ENCODE assay signal across 24 cellular contexts in genomic region chr16:906296-906695, GRCh38.
DNase-seq lines count a peak whose midpoint lies in the region; ATAC-seq, FAIRE-seq and TF ChIP-seq lines count a peak whose summit lies in the region.
"Had no signal": no experiment of that assay in that cellular context is flagged by ENCODE, and none has a peak within 500 bp of the region (broad histone marks: within the 10 kb centered on the region; RNA-seq: fewer than 3 reads in every experiment).

No MANE protein-coding gene starts in this region.

- DNase-seq in Right ventricle myocardium superior (peak; percentile 6), cardiac septum (ENCODE audit: low spot score) (no peak), BE2C (peak; percentile 1), kidney (peak; percentile 25), aorta (peak; percentile 19 to 51), GM03348 (ENCODE audit: low spot score) (no peak), erythroblast (lab: John Stamatoyannopoulos, UW) (no peak)
- DNase-seq: 8988T; ACHN; AML-193; C1 segment of cervical spinal cord; Calu3; CD4-positive, alpha-beta memory T cell; COR-L47; DMS53; DMS79 treated with DMSO at 0.1 percent for 48 hours; GF-D8; GM23248; H7; HCEC 1CT had no signal

- intact Hi-C loops in Right ventricle myocardium superior (cut with DNase I): no loop called here
- intact Hi-C loops in cardiac septum (cut with DNase I): no loop called here
- intact Hi-C loops in kidney (cut with DNase I): no loop called here
- intact Hi-C loops in aorta (cut with DNase I): no loop called here

- ATAC-seq in Right ventricle myocardium superior (ENCODE audit: poor library complexity) (no peak), aorta (ENCODE audit: low FRiP score) (no peak)
- ATAC-seq: A549, GM12878 had no signal

- TF ChIP-seq CTCF in BE2C (IDR thresholded peaks at IDR 0.05; ENCODE audit: low read depth, low read length) (no peak), kidney (IDR thresholded peaks at IDR 0.05; ENCODE audit: borderline replicate concordance, extremely low read depth, insufficient read depth) (no peak)

- H3K36me3 ChIP-seq in BE2C (peaks cover 5% of the 10 kb centered on the region; the same call in 1 of the 2 replicates), kidney (ENCODE audit: control insufficient read depth in 1 of 2, insufficient read depth in 2 of 2, low read length in 2 of 2) (peaks cover 3% of the 10 kb centered on the region in 2 donors), aorta (ENCODE audit: control insufficient read depth in 1 of 2, insufficient read depth in 2 of 2, low read length in 1 of 2) (peaks cover 0 to 2% of the 10 kb centered on the region in 2 donors)

- H3K4me3 ChIP-seq in BE2C (ENCODE audit: low read depth, low read length): no peak overlapping the region
- H3K4me3 ChIP-seq in kidney (ENCODE audit: low read length in 2 of 2): no peak overlapping the region
- H3K4me3 ChIP-seq in aorta (ENCODE audit: low read length in 2 of 2): no peak overlapping the region
- H3K4me3 ChIP-seq: A549, GM12878, GM23248 had no signal

- H3K4me1 ChIP-seq in BE2C (peaks cover 8% of the 10 kb centered on the region; the same call in 1 of the 2 replicates), kidney (ENCODE audit: control insufficient read depth in 1 of 2, insufficient read depth in 1 of 2, low read depth in 1 of 2, low read length in 2 of 2) (no peaks in the 10 kb centered on the region), aorta (ENCODE audit: control insufficient read depth in 1 of 2, insufficient read depth in 2 of 2, low read length in 2 of 2) (no peaks in the 10 kb centered on the region)
- H3K4me1 ChIP-seq: A549 had no signal

- no peak for FAIRE-seq in kidney (lab: Jason Lieb, UNC)
- FAIRE-seq: A549, GM12878, GM19239, H1 had no signal

- no peak overlapping the region for H3K9ac ChIP-seq in kidney (ENCODE audit: low read length in 2 of 2)
- H3K9ac ChIP-seq: GM23248 had no signal

- H3K27me3 ChIP-seq in BE2C (no peaks in the 10 kb centered on the region), aorta (ENCODE audit: control insufficient read depth in 1 of 2, insufficient read depth in 2 of 2, low read length in 1 of 2) (no peaks in the 10 kb centered on the region)

- TF ChIP-seq POLR2A in erythroblast (IDR thresholded peaks at IDR 0.05; ENCODE audit: low read length): no peak

- WGBS in aorta, 2 donors: 98% methylated on average over 12 of the region's 12 CpGs

- no peaks in the 10 kb centered on the region for H3K9me3 ChIP-seq in BE2C
- peaks cover 0 to 5% of the 10 kb centered on the region in 2 donors for H3K9me3 ChIP-seq in kidney (ENCODE audit: control insufficient read depth in 1 of 2, low read length in 2 of 2)
- peaks cover 2% of the 10 kb centered on the region for H3K9me3 ChIP-seq in aorta (ENCODE audit: control insufficient read depth, low read length)

- H3K27ac ChIP-seq in kidney (ENCODE audit: low read depth in 2 of 2, low read length in 2 of 2) (no peak overlapping the region), aorta (ENCODE audit: low read depth in 1 of 2, low read length in 2 of 2) (no peak overlapping the region)
- H3K27ac ChIP-seq: A549, GM23248 had no signal

Comparison
In these comparisons a context has a peak if more than half of its experiments do, and no peak if none do; other contexts are left out.
1. DNase-seq: peak in Right ventricle myocardium superior (single experiment), BE2C (single experiment), kidney (single experiment) and aorta (2 of 2); none in cardiac septum (single experiment), GM03348 (single experiment) and erythroblast (0 of 2).